10 cellular contexts compared by ENCODE assay signal in the genomic region with DNA sequence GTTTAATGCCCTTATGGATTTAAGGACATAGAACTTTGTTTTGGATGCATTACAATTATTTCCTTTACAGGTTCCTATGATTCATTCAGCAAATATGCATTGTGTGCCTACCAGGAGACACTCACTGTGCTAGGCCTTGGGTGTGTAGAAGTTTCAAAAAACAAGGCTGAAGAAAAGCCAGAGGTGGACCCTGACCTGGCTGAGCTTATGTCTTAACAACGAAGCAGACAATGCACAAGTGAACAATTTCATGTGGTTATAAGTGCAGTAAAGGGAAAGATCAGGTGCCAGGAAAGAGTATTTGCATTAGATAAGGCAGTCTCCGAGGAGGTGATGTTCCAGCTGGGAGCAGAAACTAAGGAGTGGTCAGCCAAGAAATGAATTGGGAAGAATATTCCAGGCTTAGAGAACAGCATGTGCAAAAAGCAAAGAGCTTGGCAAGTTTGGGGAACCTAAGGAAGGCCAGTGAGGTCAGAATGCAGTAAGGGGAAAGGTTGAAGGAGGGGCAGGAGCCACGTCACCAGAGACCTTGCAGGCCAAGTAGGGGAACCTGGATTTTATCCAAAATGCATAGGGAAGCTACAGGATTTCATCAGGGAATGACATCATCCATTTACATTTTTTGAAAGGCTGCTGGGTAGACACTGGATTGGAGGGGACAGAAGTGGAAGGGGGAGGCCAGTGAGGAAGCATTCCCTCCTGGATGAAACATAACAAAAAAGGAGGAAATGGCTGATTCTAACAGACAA.
A peak's percentile ranks its signal among the peaks of the same experiment; 100 is the strongest.
DNase-seq lines count a peak whose midpoint lies in the region; ATAC-seq and TF ChIP-seq lines count a peak whose summit lies in the region.
"Had no signal": no experiment of that assay in that cellular context is flagged by ENCODE, and none has a peak within 500 bp of the region (broad histone marks: within the 10 kb centered on the region; RNA-seq: fewer than 3 reads in every experiment).

No MANE protein-coding gene starts in this region.

- intact Hi-C loops in Right ventricle myocardium inferior (cut with DNase I): no loop called here
- intact Hi-C loops in cardiac septum (cut with DNase I): no loop called here
- intact Hi-C loops in aorta (cut with DNase I): no loop called here
- intact Hi-C loops in naive thymus-derived CD4-positive, alpha-beta T cell (cut with micrococcal nuclease): no loop called here

- no peak overlapping the region for H3K27ac Mint-ChIP-seq in naive thymus-derived CD4-positive, alpha-beta T cell

- TF ChIP-seq RAD21 in liver (IDR thresholded peaks at IDR 0.05): no peak

- H3K36me3 Mint-ChIP-seq in naive thymus-derived CD4-positive, alpha-beta T cell: no peaks in the 10 kb centered on the region

- H3K27ac ChIP-seq in liver (ENCODE audit: low read depth in 1 of 2, low read length in 2 of 2): peak overlapping the region; percentile 73 to 89
- H3K27ac ChIP-seq in aorta (ENCODE audit: low read depth in 1 of 2, low read length in 2 of 2): peak overlapping the region; percentile 93 to 94
- no peak overlapping the region for H3K27ac ChIP-seq in naive thymus-derived CD4-positive, alpha-beta T cell (ENCODE audit: low read depth, low read length)

- CTCF ChIA-PET in naive thymus-derived CD4-positive, alpha-beta T cell (lab: Charles Lee): no interaction called here

- H3K36me3 ChIP-seq in liver (ENCODE audit: control insufficient read depth in 4 of 4, insufficient read depth in 3 of 4, low read depth in 1 of 4, low read length in 3 of 4) (no peaks in the 10 kb centered on the region), aorta (ENCODE audit: control insufficient read depth in 1 of 2, insufficient read depth in 2 of 2, low read length in 1 of 2) (no peaks in the 10 kb centered on the region)
- no peaks in the 10 kb centered on the region for H3K36me3 ChIP-seq in naive thymus-derived CD4-positive, alpha-beta T cell (ENCODE audit: control insufficient read depth in 2 of 3, insufficient read depth in 3 of 3, low read length in 3 of 3)

- POLR2A ChIA-PET in naive thymus-derived CD4-positive, alpha-beta T cell (lab: Charles Lee): no interaction called here

- peaks cover 6 to 19% (median 9%) of the 10 kb centered on the region in 5 donors for H3K27me3 Mint-ChIP-seq in naive thymus-derived CD4-positive, alpha-beta T cell

- TF ChIP-seq CTCF in liver (IDR thresholded peaks at IDR 0.05; ENCODE audit: low read depth, low read length, missing input control): no peak

- ATAC-seq in Right ventricle myocardium inferior: peak; percentile 76
- peak; percentile 39 for ATAC-seq in aorta (ENCODE audit: low FRiP score)
- no peak for ATAC-seq in HG03108 (IDR thresholded peaks at IDR 0.05; ENCODE audit: unreplicated experiment)
- ATAC-seq in naive thymus-derived CD4-positive, alpha-beta T cell: no peak

- H3K9me3 ChIP-seq in liver (ENCODE audit: control insufficient read depth in 4 of 4, low read length in 3 of 4) (no peaks in the 10 kb centered on the region), aorta (ENCODE audit: control insufficient read depth, low read length) (no peaks in the 10 kb centered on the region)
- no peaks in the 10 kb centered on the region for H3K9me3 ChIP-seq in naive thymus-derived CD4-positive, alpha-beta T cell (ENCODE audit: control insufficient read depth in 2 of 3, low read length in 3 of 3)

- no peaks in the 10 kb centered on the region for H3K4me1 Mint-ChIP-seq in naive thymus-derived CD4-positive, alpha-beta T cell

- H3K4me1 ChIP-seq in liver (ENCODE audit: control insufficient read depth in 4 of 4, insufficient read depth in 4 of 4, low read length in 3 of 4) (peaks cover 19 to 57% (median 48%) of the 10 kb centered on the region in 4 donors), aorta (ENCODE audit: control insufficient read depth in 1 of 2, insufficient read depth in 2 of 2, low read length in 2 of 2) (peaks cover 12 to 29% of the 10 kb centered on the region in 2 donors)
- no peaks in the 10 kb centered on the region for H3K4me1 ChIP-seq in naive thymus-derived CD4-positive, alpha-beta T cell (ENCODE audit: control insufficient read depth in 2 of 2, insufficient read depth in 2 of 2, low read length in 2 of 2)

- H3K9ac ChIP-seq in liver (ENCODE audit: low read depth in 1 of 2, low read length in 2 of 2): peak overlapping the region in 1 of 2 donors; percentile 19

- no peak overlapping the region for H3K4me3 Mint-ChIP-seq in naive thymus-derived CD4-positive, alpha-beta T cell

- H3K9me3 Mint-ChIP-seq in naive thymus-derived CD4-positive, alpha-beta T cell: peaks cover 0 to 1% (median 0%) of the 10 kb centered on the region in 11 donors

- no peak for DNase-seq in Right ventricle myocardium inferior (ENCODE audit: missing footprints)
- DNase-seq in cardiac septum (ENCODE audit: low spot score): no peak
- DNase-seq in dermis microvascular lymphatic vessel endothelial cell (ENCODE audit: low read depth in 2 of 2): peak; percentile 12 to 70
- DNase-seq in aorta: no peak
- no peak for DNase-seq in inferior parietal cortex (ENCODE audit: extremely low spot score)
- DNase-seq in naive thymus-derived CD4-positive, alpha-beta T cell: no peak
- DNase-seq: NCI-H510A treated with DMSO at 0.1 percent for 48 hours; stimulated activated CD4-positive, alpha-beta T cell treated with anti-CD3 and anti-CD28 coated beads, Interleukin-12 subunit alpha, Interleukin-12 subunit beta, amount 100 ng/mL, for 4 hours had no signal

- 30% methylated on average over 3 of the region's 3 CpGs for WGBS in liver
- WGBS in aorta, 2 donors: 2 to 5% methylated on average over 3 of the region's 3 CpGs

- H3K4me3 ChIP-seq in liver (ENCODE audit: low read depth in 1 of 3, low read length in 3 of 3) (no peak overlapping the region), aorta (ENCODE audit: low read length in 2 of 2) (no peak overlapping the region)
- H3K4me3 ChIP-seq in naive thymus-derived CD4-positive, alpha-beta T cell (ENCODE audit: low read length): no peak overlapping the region

- H3K27me3 ChIP-seq in liver (ENCODE audit: control insufficient read depth in 4 of 4, insufficient read depth in 4 of 4, low read length in 3 of 4) (no peaks in the 10 kb centered on the region), aorta (ENCODE audit: control insufficient read depth in 1 of 2, insufficient read depth in 2 of 2, low read length in 1 of 2) (no peaks in the 10 kb centered on the region)
- peaks cover 0 to 3% of the 10 kb centered on the region in 2 donors for H3K27me3 ChIP-seq in naive thymus-derived CD4-positive, alpha-beta T cell (ENCODE audit: control insufficient read depth in 2 of 2, insufficient read depth in 2 of 2, low read length in 2 of 2)

TF ChIP-seq in liver, 16 proteins besides CTCF, POLR2A, EP300 and RAD21 (continues in another document):
- TF ChIP-seq JUND (IDR thresholded peaks at IDR 0.05) (peak; percentile 80 to 95), RXRA (IDR thresholded peaks at IDR 0.05) (peak in 1 of 2 donors; percentile 80), EGR1 (IDR thresholded peaks at IDR 0.05; ENCODE audit: low read depth in 2 of 2) (no peak), SP1 (IDR thresholded peaks at IDR 0.05) (peak; percentile 20), HNF4G (IDR thresholded peaks at IDR 0.05) (no peak), YY1 (IDR thresholded peaks at IDR 0.05) (no peak)
- TF ChIP-seq, protein P1, sequence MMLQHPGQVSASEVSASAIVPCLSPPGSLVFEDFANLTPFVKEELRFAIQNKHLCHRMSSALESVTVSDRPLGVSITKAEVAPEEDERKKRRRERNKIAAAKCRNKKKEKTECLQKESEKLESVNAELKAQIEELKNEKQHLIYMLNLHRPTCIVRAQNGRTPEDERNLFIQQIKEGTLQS (IDR thresholded peaks at IDR 0.05): peak; percentile 37
- TF ChIP-seq, protein P2, sequence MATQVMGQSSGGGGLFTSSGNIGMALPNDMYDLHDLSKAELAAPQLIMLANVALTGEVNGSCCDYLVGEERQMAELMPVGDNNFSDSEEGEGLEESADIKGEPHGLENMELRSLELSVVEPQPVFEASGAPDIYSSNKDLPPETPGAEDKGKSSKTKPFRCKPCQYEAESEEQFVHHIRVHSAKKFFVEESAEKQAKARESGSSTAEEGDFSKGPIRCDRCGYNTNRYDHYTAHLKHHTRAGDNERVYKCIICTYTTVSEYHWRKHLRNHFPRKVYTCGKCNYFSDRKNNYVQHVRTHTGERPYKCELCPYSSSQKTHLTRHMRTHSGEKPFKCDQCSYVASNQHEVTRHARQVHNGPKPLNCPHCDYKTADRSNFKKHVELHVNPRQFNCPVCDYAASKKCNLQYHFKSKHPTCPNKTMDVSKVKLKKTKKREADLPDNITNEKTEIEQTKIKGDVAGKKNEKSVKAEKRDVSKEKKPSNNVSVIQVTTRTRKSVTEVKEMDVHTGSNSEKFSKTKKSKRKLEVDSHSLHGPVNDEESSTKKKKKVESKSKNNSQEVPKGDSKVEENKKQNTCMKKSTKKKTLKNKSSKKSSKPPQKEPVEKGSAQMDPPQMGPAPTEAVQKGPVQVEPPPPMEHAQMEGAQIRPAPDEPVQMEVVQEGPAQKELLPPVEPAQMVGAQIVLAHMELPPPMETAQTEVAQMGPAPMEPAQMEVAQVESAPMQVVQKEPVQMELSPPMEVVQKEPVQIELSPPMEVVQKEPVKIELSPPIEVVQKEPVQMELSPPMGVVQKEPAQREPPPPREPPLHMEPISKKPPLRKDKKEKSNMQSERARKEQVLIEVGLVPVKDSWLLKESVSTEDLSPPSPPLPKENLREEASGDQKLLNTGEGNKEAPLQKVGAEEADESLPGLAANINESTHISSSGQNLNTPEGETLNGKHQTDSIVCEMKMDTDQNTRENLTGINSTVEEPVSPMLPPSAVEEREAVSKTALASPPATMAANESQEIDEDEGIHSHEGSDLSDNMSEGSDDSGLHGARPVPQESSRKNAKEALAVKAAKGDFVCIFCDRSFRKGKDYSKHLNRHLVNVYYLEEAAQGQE (IDR thresholded peaks at IDR 0.05): no peak
- TF ChIP-seq, protein P3, sequence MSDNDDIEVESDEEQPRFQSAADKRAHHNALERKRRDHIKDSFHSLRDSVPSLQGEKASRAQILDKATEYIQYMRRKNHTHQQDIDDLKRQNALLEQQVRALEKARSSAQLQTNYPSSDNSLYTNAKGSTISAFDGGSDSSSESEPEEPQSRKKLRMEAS (IDR thresholded peaks at IDR 0.05): no peak
- TF ChIP-seq, protein P4, sequence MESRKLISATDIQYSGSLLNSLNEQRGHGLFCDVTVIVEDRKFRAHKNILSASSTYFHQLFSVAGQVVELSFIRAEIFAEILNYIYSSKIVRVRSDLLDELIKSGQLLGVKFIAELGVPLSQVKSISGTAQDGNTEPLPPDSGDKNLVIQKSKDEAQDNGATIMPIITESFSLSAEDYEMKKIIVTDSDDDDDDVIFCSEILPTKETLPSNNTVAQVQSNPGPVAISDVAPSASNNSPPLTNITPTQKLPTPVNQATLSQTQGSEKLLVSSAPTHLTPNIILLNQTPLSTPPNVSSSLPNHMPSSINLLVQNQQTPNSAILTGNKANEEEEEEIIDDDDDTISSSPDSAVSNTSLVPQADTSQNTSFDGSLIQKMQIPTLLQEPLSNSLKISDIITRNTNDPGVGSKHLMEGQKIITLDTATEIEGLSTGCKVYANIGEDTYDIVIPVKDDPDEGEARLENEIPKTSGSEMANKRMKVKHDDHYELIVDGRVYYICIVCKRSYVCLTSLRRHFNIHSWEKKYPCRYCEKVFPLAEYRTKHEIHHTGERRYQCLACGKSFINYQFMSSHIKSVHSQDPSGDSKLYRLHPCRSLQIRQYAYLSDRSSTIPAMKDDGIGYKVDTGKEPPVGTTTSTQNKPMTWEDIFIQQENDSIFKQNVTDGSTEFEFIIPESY (IDR thresholded peaks at IDR 0.05): no peak

Comparison
In these comparisons a context has a peak if more than half of its experiments do, and no peak if none do; other contexts are left out.
1. ATAC-seq: peak in Right ventricle myocardium inferior (single experiment) and aorta (single experiment); none in HG03108 (single experiment) and naive thymus-derived CD4-positive, alpha-beta T cell (single experiment).
2. DNase-seq: peak in dermis microvascular lymphatic vessel endothelial cell (2 of 2); none in Right ventricle myocardium inferior (single experiment), cardiac septum (single experiment), aorta (0 of 2), inferior parietal cortex (single experiment) and naive thymus-derived CD4-positive, alpha-beta T cell (0 of 9).